8 cellular contexts compared by ENCODE assay signal in the genomic region with DNA sequence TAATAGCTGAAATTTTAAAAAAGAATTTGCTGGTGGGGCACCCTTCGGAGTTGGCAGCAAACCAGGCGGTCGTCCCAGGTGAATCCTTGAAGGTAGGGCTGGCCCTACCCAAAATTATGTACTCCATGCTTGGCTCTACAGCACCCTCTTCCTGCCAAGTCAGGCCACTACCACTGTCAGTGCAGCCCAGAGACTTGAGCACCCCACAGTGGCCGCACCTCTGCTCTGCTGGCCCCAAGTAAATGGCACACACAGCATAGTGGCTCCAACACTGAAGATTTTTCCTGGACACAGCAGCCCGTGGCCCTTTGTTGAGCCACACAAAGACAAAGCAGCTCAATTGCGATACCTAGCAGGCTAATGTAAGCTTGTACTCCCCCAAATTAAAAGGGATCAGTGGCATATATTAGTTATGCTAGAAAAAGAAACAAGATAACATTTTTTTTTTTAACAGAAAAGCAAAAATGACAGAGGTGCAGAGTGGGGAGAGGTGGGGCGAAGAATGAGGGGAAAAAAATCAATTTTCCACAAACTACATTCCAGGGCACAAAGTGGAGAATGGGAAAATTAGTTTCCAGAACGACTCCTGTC.
DNase-seq lines count a peak whose midpoint lies in the region; ATAC-seq and TF ChIP-seq lines count a peak whose summit lies in the region.

No MANE protein-coding gene starts in this region.

- TF ChIP-seq CTCF in MM.1S (IDR thresholded peaks at IDR 0.05; ENCODE audit: low read length) = peak; percentile 100
- TF ChIP-seq CTCF in fibroblast of mammary gland (conservative IDR thresholded peaks at IDR 0.05; ENCODE audit: control insufficient read depth, insufficient read depth, low read depth, low read length) = peak; percentile 94
- peak; percentile 83 for TF ChIP-seq CTCF in retinal pigment epithelial cell (conservative IDR thresholded peaks at IDR 0.05; ENCODE audit: low read depth, low read length)

- H3K36me3 ChIP-seq in MM.1S (replicated peaks; ENCODE audit: insufficient read depth, low read length) = no peaks in the 10 kb centered on the region

- H3K9ac ChIP-seq in MM.1S (ENCODE audit: low read length) = no peak overlapping the region

- H3K27ac ChIP-seq in MM.1S (ENCODE audit: low read length) = no peak overlapping the region

- no peaks in the 10 kb centered on the region for H3K79me2 ChIP-seq in MM.1S (ENCODE audit: low read length)

- peaks cover 22% of the 10 kb centered on the region for H3K4me1 ChIP-seq in MM.1S (ENCODE audit: low read length)

- no peaks in the 10 kb centered on the region for H3K9me2 ChIP-seq in MM.1S (replicated peaks; ENCODE audit: insufficient read depth, low read length)

- H3K4me2 ChIP-seq in MM.1S (ENCODE audit: low read depth, low read length) = 0 out of 2 replicates have a peak overlapping the region, but pooled peaks have one; percentile 22

- H4K20me1 ChIP-seq in MM.1S (ENCODE audit: insufficient read depth, low read length) = no peaks in the 10 kb centered on the region

- ATAC-seq in GM21717 (IDR thresholded peaks at IDR 0.05; ENCODE audit: unreplicated experiment) = peak; percentile 56
- no peak for ATAC-seq in HG03196 (IDR thresholded peaks at IDR 0.05; ENCODE audit: unreplicated experiment)

- no peaks in the 10 kb centered on the region for H3F3A ChIP-seq in MM.1S (ENCODE audit: insufficient read depth, low read length)

- no peak overlapping the region for H2AFZ ChIP-seq in MM.1S (ENCODE audit: low read length)

- H3K27me3 ChIP-seq in MM.1S (replicated peaks; ENCODE audit: insufficient read depth, low read length) = no peaks in the 10 kb centered on the region

- H3K9me3 ChIP-seq in MM.1S (replicated peaks; ENCODE audit: insufficient read depth, low read length) = no peaks in the 10 kb centered on the region

- H3K4me3 ChIP-seq in MM.1S (ENCODE audit: low read length) (no peak overlapping the region), fibroblast of mammary gland (ENCODE audit: control insufficient read depth, low read depth, low read length) (no peak overlapping the region), retinal pigment epithelial cell (ENCODE audit: low read length) (no peak overlapping the region)

- DNase-seq in EL (peak; percentile 62), MM.1S (peak; percentile 90), fibroblast of mammary gland (ENCODE audit: low read depth) (peak; percentile 70), retinal pigment epithelial cell (ENCODE audit: low read depth) (no peak), Ammon's horn (ENCODE audit: low spot score) (no peak)
- DNase-seq in activated CD4-positive, alpha-beta T cell treated with anti-CD3 and anti-CD28 coated beads for 48 hours = peak; percentile 82

Comparison
In these comparisons a context has a peak if more than half of its experiments do, and no peak if none do; other contexts are left out.
1. DNase-seq: peak in EL (single experiment), MM.1S (single experiment), activated CD4-positive, alpha-beta T cell treated with anti-CD3 and anti-CD28 coated beads for 48 hours (single experiment) and fibroblast of mammary gland (single experiment); none in retinal pigment epithelial cell (single experiment) and Ammon's horn (single experiment).
2. Peak in every context shown above with its lines, with median percentiles within 50 percentile points of each other: CTCF ChIP-seq.